ENCODE assay signal across 13 cellular contexts in genomic region chr18:37540424-37541121, GRCh38.
"Had no signal": no experiment of that assay in that cellular context is flagged by ENCODE, and none has a peak within 500 bp of the region (broad histone marks: within the 10 kb centered on the region; RNA-seq: fewer than 3 reads in every experiment).

No MANE protein-coding gene starts in this region.

- ATAC-seq: activated CD8-positive, alpha-beta T cell treated with anti-CD3 and anti-CD28 coated beads for 36 hours; activated T-cell treated with anti-CD3 and anti-CD28 coated beads, Interleukin-2, amount 50 U/mL, for 4 hours; sciatic nerve; stimulated activated effector memory CD8-positive, alpha-beta T cell treated with anti-CD3 and anti-CD28 coated beads, Interleukin-12 subunit alpha, Interleukin-12 subunit beta, amount 100 ng/mL, for 72 hours had no signal

- H3K9me3 Mint-ChIP-seq: activated B cell treated with CpG ODN at 0.5 μM for 24 hours; activated CD8-positive, alpha-beta T cell treated with anti-CD3 and anti-CD28 coated beads for 36 hours; activated naive CD4-positive, alpha-beta T cell treated with anti-CD3 and anti-CD28 coated beads, Interleukin-2, amount 50 U/mL, for 24 hours; activated T-cell treated with anti-CD3 and anti-CD28 coated beads, Interleukin-2, amount 50 U/mL, for 4 hours; nephron; stimulated activated effector memory CD8-positive, alpha-beta T cell treated with anti-CD3 and anti-CD28 coated beads, Interleukin-12 subunit alpha, Interleukin-12 subunit beta, amount 100 ng/mL, for 72 hours; T-helper 2 cell treated with Interferon-gamma antibody and Interleukin-4, amounts not matched to agents 5 μg/mL and 100 μg/mL, for 36 hours had no signal

- H3K27ac Mint-ChIP-seq: activated B cell treated with CpG ODN at 0.5 μM for 24 hours; activated CD8-positive, alpha-beta T cell treated with anti-CD3 and anti-CD28 coated beads for 36 hours; activated naive CD4-positive, alpha-beta T cell treated with anti-CD3 and anti-CD28 coated beads, Interleukin-2, amount 50 U/mL, for 24 hours; nephron; stimulated activated effector memory CD8-positive, alpha-beta T cell treated with anti-CD3 and anti-CD28 coated beads, Interleukin-12 subunit alpha, Interleukin-12 subunit beta, amount 100 ng/mL, for 72 hours; T-helper 2 cell treated with Interferon-gamma antibody and Interleukin-4, amounts not matched to agents 5 μg/mL and 100 μg/mL, for 36 hours had no signal

- DNase-seq: activated B cell treated with CpG ODN at 0.5 μM for 24 hours; activated CD4-positive, alpha-beta T cell treated with anti-CD3 and anti-CD28 coated beads for 48 hours; activated CD8-positive, alpha-beta T cell treated with anti-CD3 and anti-CD28 coated beads for 36 hours; activated effector memory CD4-positive, alpha-beta T cell treated with Interleukin-2 at 50 U/mL for 16 hours; activated T-cell treated with anti-CD3 and anti-CD28 coated beads, Interleukin-2, amount 50 U/mL, for 4 hours; colonic mucosa; hypothalamus; kidney glomerular epithelial cell had no signal

- H3K4me3 Mint-ChIP-seq: activated B cell treated with CpG ODN at 0.5 μM for 24 hours; activated CD8-positive, alpha-beta T cell treated with anti-CD3 and anti-CD28 coated beads for 36 hours; activated naive CD4-positive, alpha-beta T cell treated with anti-CD3 and anti-CD28 coated beads, Interleukin-2, amount 50 U/mL, for 24 hours; activated T-cell treated with anti-CD3 and anti-CD28 coated beads, Interleukin-2, amount 50 U/mL, for 4 hours; nephron; stimulated activated effector memory CD8-positive, alpha-beta T cell treated with anti-CD3 and anti-CD28 coated beads, Interleukin-12 subunit alpha, Interleukin-12 subunit beta, amount 100 ng/mL, for 72 hours; T-helper 2 cell treated with Interferon-gamma antibody and Interleukin-4, amounts not matched to agents 5 μg/mL and 100 μg/mL, for 36 hours had no signal

- H3K36me3 Mint-ChIP-seq: activated naive CD4-positive, alpha-beta T cell treated with anti-CD3 and anti-CD28 coated beads, Interleukin-2, amount 50 U/mL, for 24 hours; stimulated activated effector memory CD8-positive, alpha-beta T cell treated with anti-CD3 and anti-CD28 coated beads, Interleukin-12 subunit alpha, Interleukin-12 subunit beta, amount 100 ng/mL, for 72 hours had no signal
